In genomic region chr6:143368426-143368825, GRCh38 we compare ENCODE assay signal across 10 cellular contexts.
DNase-seq lines count a peak whose midpoint lies in the region; ATAC-seq, FAIRE-seq and TF ChIP-seq lines count a peak whose summit lies in the region.
"Had no signal": no experiment of that assay in that cellular context is flagged by ENCODE, and none has a peak within 500 bp of the region (broad histone marks: within the 10 kb centered on the region; RNA-seq: fewer than 3 reads in every experiment).

No MANE protein-coding gene starts in this region.

- peak; percentile 43 to 87 for ATAC-seq in natural killer cell treated with Interleukin-12 subunit alpha and Interleukin-12 subunit beta and Interleukin-15 and Interleukin-18, amount 100 ng/mL, for 72 hours
- ATAC-seq in natural killer cell (no peak), HG02870 (IDR thresholded peaks at IDR 0.05; ENCODE audit: unreplicated experiment) (peak; percentile 100)

- H3K27ac Mint-ChIP-seq in natural killer cell treated with Interleukin-12 subunit alpha and Interleukin-12 subunit beta and Interleukin-15 and Interleukin-18, amount 100 ng/mL, for 72 hours: no peak overlapping the region
- H3K27ac Mint-ChIP-seq in natural killer cell: no peak overlapping the region
- H3K27ac Mint-ChIP-seq: stimulated activated naive CD8-positive, alpha-beta T cell treated with anti-CD3 and anti-CD28 coated beads, Interleukin-15, Interleukin-2, amounts not matched to agents 100 ng/mL and 50 ng/mL, for 24 hours had no signal

- no peaks in the 10 kb centered on the region for H3K36me3 ChIP-seq in WERI-Rb-1

- no peaks in the 10 kb centered on the region for H3K9me3 ChIP-seq in WERI-Rb-1 (ENCODE audit: severe bottlenecking)

- no peak for FAIRE-seq in RCC 7860 (lab: Jason Lieb, UNC)

- H3K9me3 Mint-ChIP-seq in natural killer cell treated with Interleukin-12 subunit alpha and Interleukin-12 subunit beta and Interleukin-15 and Interleukin-18, amount 100 ng/mL, for 72 hours: no peaks in the 10 kb centered on the region
- no peaks in the 10 kb centered on the region for H3K9me3 Mint-ChIP-seq in natural killer cell
- H3K9me3 Mint-ChIP-seq: stimulated activated naive CD8-positive, alpha-beta T cell treated with anti-CD3 and anti-CD28 coated beads, Interleukin-15, Interleukin-2, amounts not matched to agents 100 ng/mL and 50 ng/mL, for 24 hours had no signal

- peaks cover 0 to 9% of the 10 kb centered on the region in 2 donors for H3K27me3 Mint-ChIP-seq in natural killer cell treated with Interleukin-12 subunit alpha and Interleukin-12 subunit beta and Interleukin-15 and Interleukin-18, amount 100 ng/mL, for 72 hours
- peaks cover 0 to 12% of the 10 kb centered on the region in 2 donors for H3K27me3 Mint-ChIP-seq in natural killer cell (ENCODE audit: low read depth in 2 of 2)

- no peaks in the 10 kb centered on the region for H3K4me1 Mint-ChIP-seq in natural killer cell treated with Interleukin-12 subunit alpha and Interleukin-12 subunit beta and Interleukin-15 and Interleukin-18, amount 100 ng/mL, for 72 hours (ENCODE audit: low read depth in 2 of 2)
- no peaks in the 10 kb centered on the region for H3K4me1 Mint-ChIP-seq in natural killer cell

- no peak for DNase-seq in natural killer cell treated with Interleukin-12 subunit alpha and Interleukin-12 subunit beta and Interleukin-15 and Interleukin-18, amount 100 ng/mL, for 72 hours (ENCODE audit: low spot score)
- DNase-seq in natural killer cell (no peak), RCC 7860 (ENCODE audit: low spot score) (peak; percentile 35), WERI-Rb-1 (no peak), globus pallidus (ENCODE audit: low spot score) (no peak), NCI-H1436 treated with DMSO at 0.1 percent for 48 hours (lab: John Stamatoyannopoulos, UW) (no peak), ecto neural progenitor cell (ENCODE audit: low spot score) (no peak)
- DNase-seq: DMS79 had no signal

- no peaks in the 10 kb centered on the region for H3K36me3 Mint-ChIP-seq in natural killer cell treated with Interleukin-12 subunit alpha and Interleukin-12 subunit beta and Interleukin-15 and Interleukin-18, amount 100 ng/mL, for 72 hours
- H3K36me3 Mint-ChIP-seq in natural killer cell: no peaks in the 10 kb centered on the region

- no peak overlapping the region for H3K4me3 ChIP-seq in WERI-Rb-1 (ENCODE audit: low read depth, low read length)

- no peak for TF ChIP-seq CTCF in natural killer cell (IDR thresholded peaks at IDR 0.05)
- TF ChIP-seq CTCF in WERI-Rb-1 (IDR thresholded peaks at IDR 0.05; ENCODE audit: low read depth, low read length): no peak

- H3K27ac ChIP-seq in WERI-Rb-1: no peak overlapping the region

- H3K4me3 Mint-ChIP-seq in natural killer cell treated with Interleukin-12 subunit alpha and Interleukin-12 subunit beta and Interleukin-15 and Interleukin-18, amount 100 ng/mL, for 72 hours: no peak overlapping the region
- no peak overlapping the region for H3K4me3 Mint-ChIP-seq in natural killer cell
- H3K4me3 Mint-ChIP-seq: stimulated activated naive CD8-positive, alpha-beta T cell treated with anti-CD3 and anti-CD28 coated beads, Interleukin-15, Interleukin-2, amounts not matched to agents 100 ng/mL and 50 ng/mL, for 24 hours had no signal

- no peaks in the 10 kb centered on the region for H3K27me3 ChIP-seq in WERI-Rb-1 (ENCODE audit: insufficient read depth, low read depth, severe bottlenecking)

- intact Hi-C loops in natural killer cell (cut with micrococcal nuclease): no loop called here

Comparison
In these comparisons a context has a peak if more than half of its experiments do, and no peak if none do; other contexts are left out.
1. ATAC-seq: peak in natural killer cell treated with Interleukin-12 subunit alpha and Interleukin-12 subunit beta and Interleukin-15 and Interleukin-18, amount 100 ng/mL, for 72 hours (2 of 2) and HG02870 (single experiment); none in natural killer cell (0 of 3).